In the genomic region with DNA sequence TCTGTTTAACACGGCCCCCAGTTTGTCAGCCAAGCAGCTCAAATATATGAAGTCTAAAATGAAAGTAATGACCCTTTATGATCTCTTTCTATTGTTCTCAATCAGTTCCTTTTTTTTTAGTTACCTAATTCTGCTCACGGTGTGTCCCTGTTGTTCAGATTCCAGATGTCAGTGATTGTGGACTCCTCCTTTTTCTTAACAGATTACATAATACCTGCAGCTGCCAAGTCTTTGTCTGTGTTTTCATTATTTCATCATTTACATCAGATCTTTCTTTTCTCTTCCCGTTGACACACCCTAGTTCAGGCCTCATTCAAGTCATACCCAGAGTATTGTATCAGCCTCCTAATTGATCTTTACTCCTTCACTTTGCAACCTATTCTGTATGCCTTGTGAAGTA, we compare ENCODE assay signal across 18 cellular contexts. TPM values are rescaled to one million over a fixed set of nuclear protein-coding genes. Genes with fewer than 3 reads are reported as not detected.
DNase-seq lines count a peak whose midpoint lies in the region; ATAC-seq and TF ChIP-seq lines count a peak whose summit lies in the region.
"Had no signal": no experiment of that assay in that cellular context is flagged by ENCODE, and none has a peak within 500 bp of the region (broad histone marks: within the 10 kb centered on the region; RNA-seq: fewer than 3 reads in every experiment).

No MANE protein-coding gene starts in this region.

- no peak overlapping the region for H3K27ac ChIP-seq in transverse colon
- H3K27ac ChIP-seq: lower lobe of right lung, neutrophil, suprapubic skin had no signal

- in situ Hi-C loops in transverse colon (cut with MboI; ENCODE audit: low pct_ligation_motif_present in 1 of 4, low pct_unique_long_range_greater_than_20kb in 1 of 4, low sequenced_read_pairs in 3 of 4): loop anchor here (25.0 kb wide), 4 partner anchors 111 to 536 kb away; partner anchors contain the start of gene CLDN11 (in 2 of the 4)

- no peaks in the 10 kb centered on the region for H3K9me3 Mint-ChIP-seq in stimulated activated naive B cell treated with anti-CD40 and anti-IgM and Interleukin-4, amounts not matched to agents 10 μg/mL and 1 μg/mL and 100 μg/mL, for 72 hours
- H3K9me3 Mint-ChIP-seq: activated T-cell treated with anti-CD3 and anti-CD28 coated beads, Interleukin-2, amount 50 U/mL, for 4 hours; CD4-positive, alpha-beta memory T cell; HFFc6 had no signal

- H3K4me3 Mint-ChIP-seq in stimulated activated naive B cell treated with anti-CD40 and anti-IgM and Interleukin-4, amounts not matched to agents 10 μg/mL and 1 μg/mL and 100 μg/mL, for 72 hours: no peak overlapping the region
- H3K4me3 Mint-ChIP-seq: activated T-cell treated with anti-CD3 and anti-CD28 coated beads, Interleukin-2, amount 50 U/mL, for 4 hours; CD4-positive, alpha-beta memory T cell; HFFc6 had no signal

- no peaks in the 10 kb centered on the region for H3K9me3 ChIP-seq in adipocyte (ENCODE audit: control insufficient read depth, low read length)
- no peaks in the 10 kb centered on the region for H3K9me3 ChIP-seq in transverse colon
- H3K9me3 ChIP-seq: lower lobe of right lung, neutrophil, suprapubic skin had no signal

- H3K27ac Mint-ChIP-seq in stimulated activated naive B cell treated with anti-CD40 and anti-IgM and Interleukin-4, amounts not matched to agents 10 μg/mL and 1 μg/mL and 100 μg/mL, for 72 hours: no peak overlapping the region
- H3K27ac Mint-ChIP-seq: CD4-positive, alpha-beta memory T cell; HFFc6 had no signal

- no peak overlapping the region for H3K9ac ChIP-seq in adipocyte (ENCODE audit: low read length)

- ATAC-seq in stimulated activated naive B cell treated with anti-CD40 and anti-IgM and Interleukin-4, amounts not matched to agents 10 μg/mL and 1 μg/mL and 100 μg/mL, for 72 hours (replicated peaks): no peak
- ATAC-seq: activated T-cell treated with anti-CD3 and anti-CD28 coated beads, Interleukin-2, amount 50 U/mL, for 4 hours had no signal

- no peaks in the 10 kb centered on the region for H3K27me3 Mint-ChIP-seq in stimulated activated naive B cell treated with anti-CD40 and anti-IgM and Interleukin-4, amounts not matched to agents 10 μg/mL and 1 μg/mL and 100 μg/mL, for 72 hours
- H3K27me3 Mint-ChIP-seq: CD4-positive, alpha-beta memory T cell had no signal

- peaks cover 22% of the 10 kb centered on the region for H3K36me3 ChIP-seq in adipocyte (ENCODE audit: control insufficient read depth, insufficient read depth, low read length, severe bottlenecking)
- H3K36me3 ChIP-seq in transverse colon: peaks cover 0 to 10% (median 2%) of the 10 kb centered on the region in 4 donors
- H3K36me3 ChIP-seq: neutrophil had no signal

- H3K4me1 Mint-ChIP-seq in stimulated activated naive B cell treated with anti-CD40 and anti-IgM and Interleukin-4, amounts not matched to agents 10 μg/mL and 1 μg/mL and 100 μg/mL, for 72 hours: peaks cover 5 to 12% of the 10 kb centered on the region in 2 donors
- H3K4me1 Mint-ChIP-seq: CD4-positive, alpha-beta memory T cell had no signal

- TF ChIP-seq CTCF in fibroblast of villous mesenchyme (IDR thresholded peaks at IDR 0.05; ENCODE audit: insufficient read depth, low read depth, low read length) (no peak), transverse colon (IDR thresholded peaks at IDR 0.05) (no peak)

- 34 to 36% methylated on average over 3 of the region's 3 CpGs for WGBS in transverse colon (ENCODE audit: low coverage in 1 of 2), 2 donors

- no peaks in the 10 kb centered on the region for H3K27me3 ChIP-seq in adipocyte (replicated peaks; ENCODE audit: control insufficient read depth, insufficient read depth, low read length)
- no peaks in the 10 kb centered on the region for H3K27me3 ChIP-seq in transverse colon
- H3K27me3 ChIP-seq: neutrophil, suprapubic skin had no signal

- intact Hi-C loops in transverse colon (cut with DNase I; ENCODE audit: low total_unique reads): no loop called here

- no peak for TF ChIP-seq EP300 in transverse colon (IDR thresholded peaks at IDR 0.05; ENCODE audit: low read depth)

- H3K36me3 Mint-ChIP-seq in stimulated activated naive B cell treated with anti-CD40 and anti-IgM and Interleukin-4, amounts not matched to agents 10 μg/mL and 1 μg/mL and 100 μg/mL, for 72 hours: peaks cover 3 to 10% of the 10 kb centered on the region in 2 donors

- peaks cover 11% of the 10 kb centered on the region for H3K4me1 ChIP-seq in adipocyte (ENCODE audit: control insufficient read depth, insufficient read depth, low read length)
- peaks cover 0 to 4% (median 0%) of the 10 kb centered on the region in 4 donors for H3K4me1 ChIP-seq in transverse colon

- no peak overlapping the region for H3K4me3 ChIP-seq in adipocyte (ENCODE audit: low read length)
- no peak overlapping the region for H3K4me3 ChIP-seq in fibroblast of villous mesenchyme (ENCODE audit: low read depth, low read length)
- H3K4me3 ChIP-seq in transverse colon: no peak overlapping the region
- H3K4me3 ChIP-seq: lower lobe of right lung, suprapubic skin had no signal

- no peak for TF ChIP-seq POLR2A in transverse colon (IDR thresholded peaks at IDR 0.05)

- DNase-seq in EH (ENCODE audit: low read depth) (peak; percentile 19), NCI-H146 (lab: John Stamatoyannopoulos, UW) (peak; percentile 29), adipocyte (ENCODE audit: low read depth) (peak; percentile 54), fibroblast of villous mesenchyme (ENCODE audit: low read depth) (peak; percentile 51), transverse colon (no peak), NCI-H2227 treated with DMSO at 0.1 percent for 48 hours (lab: John Stamatoyannopoulos, UW) (no peak), kidney glomerular epithelial cell (lab: John Stamatoyannopoulos, UW) (no peak)
- DNase-seq in stimulated activated naive B cell treated with anti-CD40 and anti-IgM and Interleukin-4, amounts not matched to agents 10 μg/mL and 1 μg/mL and 100 μg/mL, for 72 hours: no peak
- DNase-seq: activated CD4-positive, alpha-beta T cell treated with anti-CD3 and anti-CD28 coated beads for 1 hour; activated T-cell treated with anti-CD3 and anti-CD28 coated beads, Interleukin-2, amount 50 U/mL, for 4 hours; CD4-positive, alpha-beta memory T cell; effector memory CD4-positive, alpha-beta T cell; HFFc6; hippocampal formation; lower lobe of right lung; NCI-H1417 treated with DMSO at 0.1 percent for 48 hours had no signal

RNA-seq across cellular contexts. Expression of gene SKIL, which starts 56.1 kb away (rescaled TPM):
- total RNA-seq in fibroblast of villous mesenchyme (95.9 and 96.3 TPM in 2 replicates), transverse colon (10 to 100 TPM; 27.0 to 78.4 (median 43.1) TPM)

Comparison
In these comparisons a context has a peak if more than half of its experiments do, and no peak if none do; other contexts are left out.
1. DNase-seq: peak in EH (single experiment), NCI-H146 (single experiment), adipocyte (single experiment) and fibroblast of villous mesenchyme (single experiment); none in transverse colon (single experiment), stimulated activated naive B cell treated with anti-CD40 and anti-IgM and Interleukin-4, amounts not matched to agents 10 μg/mL and 1 μg/mL and 100 μg/mL, for 72 hours (single experiment), NCI-H2227 treated with DMSO at 0.1 percent for 48 hours (single experiment) and kidney glomerular epithelial cell (single experiment).